ENCODE assay signal across 8 cellular contexts in the genomic region with DNA sequence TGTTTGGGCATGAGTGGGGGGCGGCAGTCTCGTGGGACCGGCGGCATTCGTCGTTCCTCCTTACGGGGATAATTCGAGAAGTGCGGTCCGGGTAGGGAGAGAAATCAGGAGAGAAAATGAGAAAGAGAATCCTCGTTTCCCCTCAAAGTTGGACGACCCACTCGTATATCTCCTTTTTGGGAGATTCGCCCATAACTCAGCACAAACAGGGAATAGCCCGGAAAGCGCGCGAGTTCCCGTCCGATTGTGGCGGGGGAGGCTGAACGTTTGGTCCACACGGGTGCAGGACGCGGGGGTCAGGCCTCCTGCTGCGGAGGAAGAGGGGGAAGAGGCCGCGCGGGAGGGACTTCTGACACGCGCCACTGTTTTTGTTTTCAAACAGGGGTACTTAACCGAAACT. TPM values are rescaled to one million over a fixed set of nuclear protein-coding genes. Genes with fewer than 3 reads are reported as not detected.
DNase-seq lines count a peak whose midpoint lies in the region; ATAC-seq and TF ChIP-seq lines count a peak whose summit lies in the region.

No MANE protein-coding gene starts in this region.

- TF ChIP-seq CTCF in ascending aorta (IDR thresholded peaks at IDR 0.05) (no peak), stomach (IDR thresholded peaks at IDR 0.05) (no peak)

- H3K4me1 ChIP-seq in ascending aorta (peaks cover 0 to 7% of the 10 kb centered on the region in 2 donors), stomach (peaks cover 0 to 27% (median 18%) of the 10 kb centered on the region in 4 donors)

- TF ChIP-seq POLR2A in stomach (IDR thresholded peaks at IDR 0.05), result no peak

- TF ChIP-seq EP300 in stomach (IDR thresholded peaks at IDR 0.05), result no peak

- H3K9me3 Mint-ChIP-seq in activated CD4-positive, alpha-beta T cell treated with anti-CD3 and anti-CD28 coated beads, Interleukin-2, amount 10 ng/mL, durations not matched to agents 24 days and 14 days, result no peaks in the 10 kb centered on the region

- no peak for DNase-seq in activated CD4-positive, alpha-beta T cell treated with anti-CD3 and anti-CD28 coated beads, Interleukin-2, amount 10 ng/mL, durations not matched to agents 24 days and 14 days
- no peak for DNase-seq in activated CD4-positive, alpha-beta T cell treated with anti-CD3 and anti-CD28 coated beads for 1 hour
- DNase-seq in ascending aorta (ENCODE audit: low spot score in 2 of 2) (peak in 1 of 2 donors; percentile 67), iris pigment epithelial cell (ENCODE audit: low read depth) (peak; percentile 7), stomach (no peak)
- no peak for DNase-seq in stimulated activated CD4-positive, alpha-beta T cell treated with anti-CD3 and anti-CD28 coated beads, Interleukin-4, amount 100 ng/mL, for 1 hour
- DNase-seq in activated CD4-positive, alpha-beta T cell treated with anti-CD3 and anti-CD28 coated beads for 48 hours, result no peak

- no peaks in the 10 kb centered on the region for H3K36me3 Mint-ChIP-seq in activated CD4-positive, alpha-beta T cell treated with anti-CD3 and anti-CD28 coated beads, Interleukin-2, amount 10 ng/mL, durations not matched to agents 24 days and 14 days (ENCODE audit: low read depth)

- no peak for ATAC-seq in GM18909 (IDR thresholded peaks at IDR 0.05; ENCODE audit: poor library complexity, unreplicated experiment)

- H3K27me3 ChIP-seq in ascending aorta (no peaks in the 10 kb centered on the region), stomach (peaks cover 0 to 20% (median 9%) of the 10 kb centered on the region in 3 donors)

- 2 to 5% (median 4%) methylated on average over 32 of the region's 32 CpGs for WGBS in stomach, 5 donors

- H3K9me3 ChIP-seq in ascending aorta (no peaks in the 10 kb centered on the region), stomach (no peaks in the 10 kb centered on the region)

- intact Hi-C loops in activated CD4-positive, alpha-beta T cell treated with anti-CD3 and anti-CD28 coated beads, Interleukin-2, amount 10 ng/mL, durations not matched to agents 24 days and 14 days (cut with micrococcal nuclease), result loop anchor here (5.0 kb wide), 2 partner anchors 40 to 265 kb away; partner anchors contain the start of gene PREP
- intact Hi-C loops in ascending aorta (cut with DNase I) (loop anchor here (5.0 to 10.0 kb wide), 2 partner anchors 265 to 1187 kb away; partner anchors contain the start of genes ATG5 and PREP), stomach (cut with DNase I; ENCODE audit: low total_unique reads) (no loop called here)

- peak overlapping the region in 1 of 2 donors; percentile 90 for H3K27ac ChIP-seq in ascending aorta
- H3K27ac ChIP-seq in stomach, result peak overlapping the region; percentile 78 to 85 (median 81)

- H3K4me1 Mint-ChIP-seq in activated CD4-positive, alpha-beta T cell treated with anti-CD3 and anti-CD28 coated beads, Interleukin-2, amount 10 ng/mL, durations not matched to agents 24 days and 14 days, result peaks cover 4% of the 10 kb centered on the region

- H3K4me3 ChIP-seq in ascending aorta (peak overlapping the region; percentile 82 to 93), stomach (peak overlapping the region; percentile 67 to 99 (median 80))

- no peak overlapping the region for H3K27ac Mint-ChIP-seq in activated CD4-positive, alpha-beta T cell treated with anti-CD3 and anti-CD28 coated beads, Interleukin-2, amount 10 ng/mL, durations not matched to agents 24 days and 14 days

- peak overlapping the region; percentile 68 for H3K4me3 Mint-ChIP-seq in activated CD4-positive, alpha-beta T cell treated with anti-CD3 and anti-CD28 coated beads, Interleukin-2, amount 10 ng/mL, durations not matched to agents 24 days and 14 days

- H3K36me3 ChIP-seq in ascending aorta (no peaks in the 10 kb centered on the region), stomach (no peaks in the 10 kb centered on the region)

- H3K27me3 Mint-ChIP-seq in activated CD4-positive, alpha-beta T cell treated with anti-CD3 and anti-CD28 coated beads, Interleukin-2, amount 10 ng/mL, durations not matched to agents 24 days and 14 days, result peaks cover 76% of the 10 kb centered on the region

RNA-seq across cellular contexts. Expression of gene POPDC3, which starts 42.4 kb away (rescaled TPM):
- not detected in 2 replicates for total RNA-seq in activated CD4-positive, alpha-beta T cell treated with anti-CD3 and anti-CD28 coated beads, Interleukin-2, amount 10 ng/mL, durations not matched to agents 24 days and 14 days
- total RNA-seq in ascending aorta (not detected), stomach (1 to 10 TPM in 2 of 5 donors, not detected in 3; 2.9 to 4.9 TPM)
- polyA plus RNA-seq in stomach, result 10 to 100 TPM in 1 of 3 donors, 1 to 10 TPM in 2; 6.7 to 19.7 (median 8.7) TPM
